ENCODE assay signal across 8 cellular contexts in the genomic region with DNA sequence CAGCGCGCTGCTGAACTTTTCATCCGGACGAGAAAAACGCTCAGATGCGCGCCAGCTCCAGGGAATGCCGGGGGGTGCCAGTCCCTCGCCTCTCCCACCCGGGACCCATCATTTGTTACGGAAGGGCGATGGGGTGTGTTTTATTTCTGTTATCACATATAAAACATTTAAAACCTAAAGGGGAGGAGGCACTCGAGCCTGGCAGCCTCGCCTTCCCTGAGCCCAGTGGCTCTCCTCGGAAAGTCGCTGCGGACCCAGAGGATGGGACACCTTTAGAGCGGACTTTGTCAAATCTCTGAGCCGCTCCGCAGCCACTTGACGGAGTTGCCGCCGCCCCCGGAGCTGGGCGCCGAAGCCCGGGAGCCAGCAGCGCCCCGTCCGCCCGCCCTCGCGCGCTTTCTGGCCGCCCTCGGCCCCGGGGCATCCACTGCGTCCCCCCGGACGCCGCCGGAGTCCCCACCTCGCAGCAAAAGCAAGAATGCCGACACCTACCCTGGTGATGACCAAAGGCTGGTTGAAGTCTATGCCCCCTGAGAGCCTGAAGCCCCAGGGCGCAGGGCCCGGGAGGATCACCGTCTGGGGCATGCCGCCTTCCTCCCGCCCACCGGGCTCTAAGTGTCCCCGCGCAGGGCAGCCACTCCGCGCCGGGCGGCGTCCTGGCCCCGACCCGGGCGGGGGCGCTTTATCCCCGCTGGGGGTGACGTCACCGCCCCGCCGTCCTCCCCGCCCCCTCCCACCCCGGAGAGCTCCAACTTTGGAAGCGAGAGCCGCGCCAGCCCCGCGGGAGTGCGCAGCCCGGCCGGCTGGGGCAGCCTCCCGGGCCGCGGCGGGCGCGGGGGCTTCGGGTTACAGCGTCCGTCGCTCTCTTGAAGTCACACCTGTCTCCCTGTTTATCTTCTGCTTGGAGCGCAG. TPM values are rescaled to one million over a fixed set of nuclear protein-coding genes. Genes with fewer than 3 reads are reported as not detected.
DNase-seq lines count a peak whose midpoint lies in the region; ATAC-seq and TF ChIP-seq lines count a peak whose summit lies in the region.

A gene with protein sequence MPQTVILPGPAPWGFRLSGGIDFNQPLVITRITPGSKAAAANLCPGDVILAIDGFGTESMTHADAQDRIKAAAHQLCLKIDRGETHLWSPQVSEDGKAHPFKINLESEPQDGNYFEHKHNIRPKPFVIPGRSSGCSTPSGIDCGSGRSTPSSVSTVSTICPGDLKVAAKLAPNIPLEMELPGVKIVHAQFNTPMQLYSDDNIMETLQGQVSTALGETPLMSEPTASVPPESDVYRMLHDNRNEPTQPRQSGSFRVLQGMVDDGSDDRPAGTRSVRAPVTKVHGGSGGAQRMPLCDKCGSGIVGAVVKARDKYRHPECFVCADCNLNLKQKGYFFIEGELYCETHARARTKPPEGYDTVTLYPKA (minus strand): TSS at position 658 of the 912 bp plus-strand sequence. CDS start 73 bp downstream, at position 585.

- H3K4me3 ChIP-seq in CD8-positive, alpha-beta memory T cell (ENCODE audit: low read length): no peak within 1 kb of the TSS
- peak within 1 kb of the TSS; percentile 92 for H3K4me3 ChIP-seq in SJSA1
- peak within 1 kb of the TSS; percentile 38 for H3K4me3 ChIP-seq in mucosa of descending colon
- peak within 1 kb of the TSS; percentile 74 for H3K4me3 ChIP-seq in upper lobe of right lung

- H2AK5ac ChIP-seq in H9 (ENCODE audit: insufficient read length, low read length): no peak within 1 kb of the TSS

- peak within 1 kb of the TSS; percentile 33 for H3K18ac ChIP-seq in H9 (ENCODE audit: insufficient read length, low read depth, low read length)

- no peak within 1 kb of the TSS for H3K27ac ChIP-seq in CD8-positive, alpha-beta memory T cell (ENCODE audit: low read depth, low read length)
- H3K27ac ChIP-seq in H9 (ENCODE audit: insufficient read length, low read depth, low read length): no peak within 1 kb of the TSS
- peak within 1 kb of the TSS; percentile 72 for H3K27ac ChIP-seq in SJSA1
- peak within 1 kb of the TSS; percentile 85 for H3K27ac ChIP-seq in upper lobe of right lung

- no peaks in the 10 kb centered on the region for H3K9me3 Mint-ChIP-seq in CD8-positive, alpha-beta memory T cell
- no peaks in the 10 kb centered on the region for H3K9me3 Mint-ChIP-seq in H9

- H3K4me2 ChIP-seq in H9 (ENCODE audit: insufficient read depth, insufficient read length, low read length): peak within 1 kb of the TSS; percentile 69

- no peak within 1 kb of the TSS for H4K91ac ChIP-seq in H9 (ENCODE audit: insufficient read length, low read depth, low read length)

- H3K79me1 ChIP-seq in H9 (ENCODE audit: insufficient read depth, low read depth, low read length, poor library complexity, severe bottlenecking): no peaks in the 10 kb centered on the region

- ATAC-seq in esophagus mucosa (peak; percentile 73), mucosa of descending colon (peak; percentile 74), upper lobe of right lung (peak; percentile 91), HG03565 (IDR thresholded peaks at IDR 0.05; ENCODE audit: unreplicated experiment) (no peak), GM21786 (IDR thresholded peaks at IDR 0.05; ENCODE audit: unreplicated experiment) (no peak)

- H4K20me1 ChIP-seq in H9 (ENCODE audit: control insufficient read depth, insufficient read depth, insufficient read length): no peaks in the 10 kb centered on the region

- H3K9ac ChIP-seq in H9 (ENCODE audit: extremely low read depth, insufficient read length, low read length): peak within 1 kb of the TSS; percentile 53

- intact Hi-C loops in mucosa of descending colon (cut with DNase I, micrococcal nuclease) (no loop called here), upper lobe of right lung (cut with DNase I) (no loop called here)

- H3K56ac ChIP-seq in H9 (ENCODE audit: insufficient read length, low read depth, low read length): no peak within 1 kb of the TSS

- H2BK12ac ChIP-seq in H9 (ENCODE audit: insufficient read length, low read depth, low read length): no peak within 1 kb of the TSS

- H3K23ac ChIP-seq in H9 (ENCODE audit: insufficient read length, low read depth, low read length): no peak within 1 kb of the TSS

- no peak within 1 kb of the TSS for H2BK15ac ChIP-seq in H9 (ENCODE audit: low read depth, low read length)

- H2BK20ac ChIP-seq in H9 (ENCODE audit: low read depth, low read length, poor library complexity, severe bottlenecking): no peak within 1 kb of the TSS

- H3K27ac Mint-ChIP-seq in CD8-positive, alpha-beta memory T cell: no peak within 1 kb of the TSS
- peak within 1 kb of the TSS in 1 of 3 experiments; percentile 80; a peak in 2 of 7 replicates for H3K27ac Mint-ChIP-seq in H9

- no peak within 1 kb of the TSS for H4K8ac ChIP-seq in H9 (replicated peaks; ENCODE audit: insufficient read length, low read depth, low read length)

- H3T11ph ChIP-seq in H9 (ENCODE audit: low read length): no peak within 1 kb of the TSS

- H3K9me3 ChIP-seq in CD8-positive, alpha-beta memory T cell (ENCODE audit: low read length): no peaks in the 10 kb centered on the region
- H3K9me3 ChIP-seq in H9 (ENCODE audit: control insufficient read depth, low read depth, low read length) (no peaks in the 10 kb centered on the region), SJSA1 (replicated peaks) (no peaks in the 10 kb centered on the region), mucosa of descending colon (no peaks in the 10 kb centered on the region), upper lobe of right lung (no peaks in the 10 kb centered on the region)

- peaks cover 26 to 46% of the 10 kb centered on the region in 2 donors for H3K27me3 Mint-ChIP-seq in CD8-positive, alpha-beta memory T cell
- H3K27me3 Mint-ChIP-seq in H9 (ENCODE audit: low read depth): peaks cover 31% of the 10 kb centered on the region

- H2AFZ ChIP-seq in H9 (ENCODE audit: low read length): no peak within 1 kb of the TSS

- peaks cover 16% of the 10 kb centered on the region for H3K27me3 ChIP-seq in CD8-positive, alpha-beta memory T cell (ENCODE audit: insufficient read depth, low read length, poor library complexity, severe bottlenecking)
- no peaks in the 10 kb centered on the region; the same call in 1 of the 2 replicates for H3K27me3 ChIP-seq in H9 (ENCODE audit: insufficient read depth, low read length)
- H3K27me3 ChIP-seq in SJSA1 (replicated peaks): no peaks in the 10 kb centered on the region
- H3K27me3 ChIP-seq in upper lobe of right lung: peaks cover 6% of the 10 kb centered on the region

- no peak within 1 kb of the TSS for H2BK5ac ChIP-seq in H9 (ENCODE audit: insufficient read length, low read length)

- H3K14ac ChIP-seq in H9 (ENCODE audit: insufficient read depth, low read length): peak within 1 kb of the TSS; percentile 68

- H4K5ac ChIP-seq in H9 (ENCODE audit: insufficient read length, low read depth, low read length): no peak within 1 kb of the TSS

- no peak within 1 kb of the TSS for H3K4ac ChIP-seq in H9 (ENCODE audit: low read depth, low read length)

- H3K23me2 ChIP-seq in H9 (ENCODE audit: insufficient read length, low read depth, low read length, poor library complexity, severe bottlenecking): peaks cover 4% of the 10 kb centered on the region

- no peaks in the 10 kb centered on the region for H3K4me1 ChIP-seq in CD8-positive, alpha-beta memory T cell (ENCODE audit: insufficient read depth, low read length)
- H3K4me1 ChIP-seq in H9 (ENCODE audit: insufficient read depth, low read length) (no peaks in the 10 kb centered on the region; the same call in 1 of the 2 replicates), SJSA1 (replicated peaks) (peaks cover 27% of the 10 kb centered on the region), mucosa of descending colon (ENCODE audit: low read depth) (peaks cover 5% of the 10 kb centered on the region), upper lobe of right lung (peaks cover 4% of the 10 kb centered on the region)

- H3K4me1 Mint-ChIP-seq in CD8-positive, alpha-beta memory T cell: peaks cover 6 to 11% (median 7%) of the 10 kb centered on the region in 3 donors
- peaks cover 9 to 24% of the 10 kb centered on the region in 2 experiments for H3K4me1 Mint-ChIP-seq in H9

- no peak within 1 kb of the TSS for H2BK120ac ChIP-seq in H9 (ENCODE audit: low read depth, low read length, poor library complexity, severe bottlenecking)

- no peak for DNase-seq in CD8-positive, alpha-beta memory T cell
- DNase-seq in H9 (peak; percentile 74), SJSA1 (ENCODE audit: low read depth in 1 of 2, low spot score in 2 of 2) (peak; percentile 71 to 76), mucosa of descending colon (peak in 2 of 3 donors; percentile 34 to 63), upper lobe of right lung (peak; percentile 79)

- peaks cover 0 to 2% (median 0%) of the 10 kb centered on the region in 3 donors for H3K36me3 Mint-ChIP-seq in CD8-positive, alpha-beta memory T cell
- H3K36me3 Mint-ChIP-seq in H9 (ENCODE audit: insufficient read depth in 1 of 3, low read depth in 3 of 3): peaks cover 0 to 1% (median 0%) of the 10 kb centered on the region in 3 experiments; a peak in 1 of 7 replicates

- peak within 1 kb of the TSS in 5 of 7 donors; percentile 37 to 63 (median 51) for H3K4me3 Mint-ChIP-seq in CD8-positive, alpha-beta memory T cell
- peak within 1 kb of the TSS; percentile 77 to 88 for H3K4me3 Mint-ChIP-seq in H9

- POLR2A ChIA-PET in CD8-positive, alpha-beta memory T cell (lab: Charles Lee): no interaction called here

- CTCF ChIA-PET in CD8-positive, alpha-beta memory T cell (lab: Charles Lee): no interaction called here

- no CpG with 5 or more reads among the region's 87 CpGs for WGBS in H9 (ENCODE audit: extremely low coverage, insufficient read length, low lambda C conversion rate)

- no peaks in the 10 kb centered on the region for H3K36me3 ChIP-seq in CD8-positive, alpha-beta memory T cell (ENCODE audit: insufficient read depth, low read length)
- H3K36me3 ChIP-seq in SJSA1 (peaks cover 10% of the 10 kb centered on the region), mucosa of descending colon (ENCODE audit: low read depth) (no peaks in the 10 kb centered on the region), upper lobe of right lung (no peaks in the 10 kb centered on the region)

- no peaks in the 10 kb centered on the region for H3K79me2 ChIP-seq in H9 (ENCODE audit: insufficient read depth, low read length)

- no peak for TF ChIP-seq CTCF in H9 (conservative IDR thresholded peaks at IDR 0.05)
- TF ChIP-seq CTCF in mucosa of descending colon (IDR thresholded peaks at IDR 0.05): no peak
- TF ChIP-seq CTCF in upper lobe of right lung (IDR thresholded peaks at IDR 0.05): no peak

RNA-seq across cellular contexts. Expression of the gene that starts here (rescaled TPM):
- total RNA-seq in CD8-positive, alpha-beta memory T cell: not detected
- not detected for polyA plus RNA-seq in CD8-positive, alpha-beta memory T cell
- total RNA-seq in H9 (2021): 12.0 and 13.1 TPM in 2 replicates
- total RNA-seq in SJSA1 (2014; rRNA removed; shearing (Covaris generic)): 87.3 and 157 TPM in 2 replicates
- 6.4 TPM for total RNA-seq in esophagus mucosa
- 100 to 1,000 TPM in 1 of 3 donors, 10 to 100 TPM in 1, 1 to 10 TPM in 1; 8.9 to 193 (median 16.5) TPM for total RNA-seq in mucosa of descending colon
- 24.4 TPM for total RNA-seq in upper lobe of right lung

Comparison
In these comparisons a context has a peak if more than half of its experiments do, and no peak if none do; other contexts are left out.
1. DNase-seq: peak in H9 (single experiment), SJSA1 (2 of 2), mucosa of descending colon (2 of 3) and upper lobe of right lung (single experiment); none in CD8-positive, alpha-beta memory T cell (0 of 5).
2. H3K27ac ChIP-seq: peak in SJSA1 (single experiment) and upper lobe of right lung (single experiment); none in CD8-positive, alpha-beta memory T cell (single experiment) and H9 (single experiment).
3. ATAC-seq: peak in esophagus mucosa (single experiment), mucosa of descending colon (single experiment) and upper lobe of right lung (single experiment); none in HG03565 (single experiment) and GM21786 (single experiment).